2 cellular contexts compared by ENCODE assay signal in genomic region chr7:26202019-26202985, GRCh38.
TF ChIP-seq lines count a peak whose summit lies in the region.

No MANE protein-coding gene starts in this region.

TF ChIP-seq in HepG2, 621 proteins besides CTCF, POLR2A, EP300 and RAD21 (continued from another document and continues in another):
- TF ChIP-seq ZNF773 (CRISPR knock-in tag; IDR thresholded peaks at IDR 0.05; ENCODE audit: borderline replicate concordance) (0 out of 2 replicates have a peak, but pooled peaks have one; percentile 32), DMAP1 (CRISPR knock-in tag; IDR thresholded peaks at IDR 0.05) (0 out of 2 replicates have a peak, but pooled peaks have one; percentile 46), EED (CRISPR knock-in tag; IDR thresholded peaks at IDR 0.05) (no peak), MAFK (conservative IDR thresholded peaks at IDR 0.05 in 1 of 2, IDR thresholded peaks at IDR 0.05 in 1 of 2; ENCODE audit: low read length in 2 of 2) (no peak), IRX3 (CRISPR knock-in tag; IDR thresholded peaks at IDR 0.05; ENCODE audit: borderline replicate concordance, low read depth) (no peak), PRPF4 (IDR thresholded peaks at IDR 0.05; ENCODE audit: low read depth, low read length, poor library complexity, severe bottlenecking) (no peak), ZNF841 (CRISPR knock-in tag; IDR thresholded peaks at IDR 0.05; ENCODE audit: borderline replicate concordance) (no peak), RBM22 (optimal IDR thresholded peaks at IDR 0.05; ENCODE audit: low read length) (peak; percentile 34), SOX13 (IDR thresholded peaks at IDR 0.05) (no peak), SOX13 (CRISPR knock-in tag; conservative IDR thresholded peaks at IDR 0.05 in 1 of 2, IDR thresholded peaks at IDR 0.05 in 1 of 2) (0 out of 4 replicates have a peak, but pooled peaks of 1 of the 2 experiments have one; percentile 12), ZNF431 (CRISPR knock-in tag; IDR thresholded peaks at IDR 0.05; ENCODE audit: borderline replicate concordance, low read depth) (no peak), NFIC (IDR thresholded peaks at IDR 0.05; ENCODE audit: low read length) (peak; percentile 32; the same call in 1 of the 2 replicates), ZNF670 (CRISPR knock-in tag; IDR thresholded peaks at IDR 0.05; ENCODE audit: borderline replicate concordance) (peak; percentile 45; the same call in 1 of the 2 replicates), ZNF737 (CRISPR knock-in tag; IDR thresholded peaks at IDR 0.05; ENCODE audit: borderline replicate concordance) (no peak), ZNF350 (CRISPR knock-in tag; IDR thresholded peaks at IDR 0.05; ENCODE audit: borderline replicate concordance, low read depth) (no peak), SP140L (CRISPR knock-in tag; IDR thresholded peaks at IDR 0.05; ENCODE audit: borderline replicate concordance) (no peak), MXD4 (CRISPR knock-in tag; IDR thresholded peaks at IDR 0.05) (0 out of 2 replicates have a peak, but pooled peaks have one; percentile 21), RBFOX2 (IDR thresholded peaks at IDR 0.05; ENCODE audit: low read depth, low read length) (peak; percentile 73), TOPORS (CRISPR knock-in tag; IDR thresholded peaks at IDR 0.05) (0 out of 2 replicates have a peak, but pooled peaks have one; percentile 20), ZNF468 (CRISPR knock-in tag; IDR thresholded peaks at IDR 0.05) (no peak), U2AF1 (optimal IDR thresholded peaks at IDR 0.05; ENCODE audit: low read depth, low read length) (no peak), ZNF709 (CRISPR knock-in tag; IDR thresholded peaks at IDR 0.05) (peak; percentile 0; the same call in 1 of the 2 replicates), ZNF687 (CRISPR knock-in tag; IDR thresholded peaks at IDR 0.05) (peak; percentile 35; the same call in 1 of the 2 replicates)
- TF ChIP-seq, protein P1, sequence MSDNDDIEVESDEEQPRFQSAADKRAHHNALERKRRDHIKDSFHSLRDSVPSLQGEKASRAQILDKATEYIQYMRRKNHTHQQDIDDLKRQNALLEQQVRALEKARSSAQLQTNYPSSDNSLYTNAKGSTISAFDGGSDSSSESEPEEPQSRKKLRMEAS (IDR thresholded peaks at IDR 0.05) = peak; percentile 84
- TF ChIP-seq, protein P2, sequence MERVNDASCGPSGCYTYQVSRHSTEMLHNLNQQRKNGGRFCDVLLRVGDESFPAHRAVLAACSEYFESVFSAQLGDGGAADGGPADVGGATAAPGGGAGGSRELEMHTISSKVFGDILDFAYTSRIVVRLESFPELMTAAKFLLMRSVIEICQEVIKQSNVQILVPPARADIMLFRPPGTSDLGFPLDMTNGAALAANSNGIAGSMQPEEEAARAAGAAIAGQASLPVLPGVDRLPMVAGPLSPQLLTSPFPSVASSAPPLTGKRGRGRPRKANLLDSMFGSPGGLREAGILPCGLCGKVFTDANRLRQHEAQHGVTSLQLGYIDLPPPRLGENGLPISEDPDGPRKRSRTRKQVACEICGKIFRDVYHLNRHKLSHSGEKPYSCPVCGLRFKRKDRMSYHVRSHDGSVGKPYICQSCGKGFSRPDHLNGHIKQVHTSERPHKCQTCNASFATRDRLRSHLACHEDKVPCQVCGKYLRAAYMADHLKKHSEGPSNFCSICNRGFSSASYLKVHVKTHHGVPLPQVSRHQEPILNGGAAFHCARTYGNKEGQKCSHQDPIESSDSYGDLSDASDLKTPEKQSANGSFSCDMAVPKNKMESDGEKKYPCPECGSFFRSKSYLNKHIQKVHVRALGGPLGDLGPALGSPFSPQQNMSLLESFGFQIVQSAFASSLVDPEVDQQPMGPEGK (CRISPR knock-in tag; IDR thresholded peaks at IDR 0.05) = 0 out of 2 replicates have a peak, but pooled peaks have one; percentile 10

TF ChIP-seq in GM12891, 5 proteins besides CTCF, POLR2A, EP300 and RAD21 (continued from another document):
- TF ChIP-seq PAX5 (IDR thresholded peaks at IDR 0.05; ENCODE audit: insufficient read depth, low read length, severe bottlenecking) (no peak), SPI1 (IDR thresholded peaks at IDR 0.05; ENCODE audit: low read depth, low read length) (no peak)
